17 cellular contexts compared by ENCODE assay signal in the genomic region with DNA sequence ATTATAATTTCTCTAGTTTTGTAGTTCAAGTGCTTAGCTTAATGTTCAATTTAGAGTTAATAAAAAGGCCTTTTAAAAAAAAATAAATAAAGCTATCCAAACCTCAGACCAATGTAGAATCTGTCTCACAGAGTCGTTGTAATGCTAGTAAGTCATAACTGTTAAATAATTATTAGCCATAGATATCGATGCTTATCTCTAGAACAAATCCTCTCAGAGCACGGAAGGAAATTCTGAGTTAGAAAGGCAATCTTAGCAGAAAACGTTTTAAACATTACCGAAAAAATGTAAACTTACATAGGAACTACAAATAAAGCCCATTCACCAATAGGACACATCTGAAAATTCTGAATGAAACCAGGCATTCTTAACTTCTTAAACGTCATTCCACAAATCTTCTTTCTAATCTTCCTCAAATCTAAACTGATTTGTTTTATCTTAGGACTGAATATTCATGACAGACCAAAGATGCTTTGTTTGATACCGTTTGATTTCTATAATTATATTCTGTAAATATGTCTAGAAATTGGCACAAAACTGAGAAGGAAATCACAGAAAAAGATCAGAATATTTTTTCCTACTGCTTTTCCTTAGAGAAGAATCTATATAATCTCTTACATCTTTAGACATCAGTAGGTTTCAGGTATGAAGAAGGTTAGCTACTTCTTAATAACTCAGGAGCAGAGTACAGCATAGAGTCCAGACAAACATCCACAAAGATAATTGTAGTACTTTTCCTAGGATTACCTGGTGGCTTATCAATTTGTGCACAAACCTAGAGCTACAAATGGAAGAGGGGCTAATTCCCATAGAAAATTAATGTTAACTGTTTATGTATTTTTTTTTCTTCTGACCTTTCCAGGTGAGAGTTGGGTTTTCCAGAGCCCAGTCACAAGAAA.
DNase-seq lines count a peak whose midpoint lies in the region; ATAC-seq, FAIRE-seq and TF ChIP-seq lines count a peak whose summit lies in the region.
"Had no signal": no experiment of that assay in that cellular context is flagged by ENCODE, and none has a peak within 500 bp of the region (broad histone marks: within the 10 kb centered on the region; RNA-seq: fewer than 3 reads in every experiment).

No MANE protein-coding gene starts in this region.

- WGBS in A549 (ENCODE audit: missing lambda C conversion rate) = 2% methylated on average over 7 of the region's 7 CpGs
- 28% methylated on average over 7 of the region's 7 CpGs for WGBS in HepG2 (ENCODE audit: low lambda C conversion rate)

- H3K79me2 ChIP-seq in HepG2 (ENCODE audit: insufficient read depth, low read length) = no peaks in the 10 kb centered on the region

- POLR2A ChIA-PET in A549 (lab: Yijun Ruan, JAX) (interaction anchor here (0.5 to 1.9 kb wide), 10 partner anchors 14 to 288 kb away, joined by 3 to 15 read pairs (median 5); a partner anchor contains a TSS), HepG2 (lab: Yijun Ruan, JAX) (interaction anchor here (0.9 to 1.6 kb wide), 17 partner anchors 10 to 496 kb away, joined by 3 to 38 read pairs (median 4); no protein-coding TSS in a partner anchor)

- ATAC-seq in A549 (peak; percentile 36 to 52; a peak in 5 of 6 replicates), HepG2 (peak; percentile 64), GM19467 (IDR thresholded peaks at IDR 0.05; ENCODE audit: unreplicated experiment) (no peak), HG02938 (IDR thresholded peaks at IDR 0.05; ENCODE audit: unreplicated experiment) (no peak)

- TF ChIP-seq EP300 in A549 (IDR thresholded peaks at IDR 0.05) (no peak), HepG2 (IDR thresholded peaks at IDR 0.05; ENCODE audit: low read depth in 2 of 2, low read length in 2 of 2) (no peak), HepG2 (CRISPR knock-in tag; IDR thresholded peaks at IDR 0.05; ENCODE audit: borderline replicate concordance) (no peak)

- intact Hi-C loops in HepG2 (cut with micrococcal nuclease; ENCODE audit: unreplicated experiment) = loop anchor here (1.0 kb wide), 1 partner anchor 30 kb away; no protein-coding TSS in a partner anchor
- intact Hi-C loops in vagina (cut with DNase I) = no loop called here

- TSS peak; percentile 89 for BruUV-seq in HepG2 (replicated peaks; lab: Mats Ljungman, UMichigan)

- DNase-seq in A549 (ENCODE audit: low read depth in 1 of 2, low spot score in 1 of 2) (no peak), HT-29 (ENCODE audit: low spot score) (peak; percentile 66), HepG2 (ENCODE audit: low spot score) (no peak), vagina (ENCODE audit: extremely low spot score in 2 of 2) (no peak), NCI-H2227 (lab: John Stamatoyannopoulos, UW; ENCODE audit: unreplicated experiment) (no peak)
- DNase-seq: CD4-positive, alpha-beta T cell; GDM1; KBM-7; NCI-H1436; NCI-H2029; NCI-H524 had no signal

- H3K9ac ChIP-seq in HepG2 (ENCODE audit: insufficient read depth, low read depth, low read length) = peak overlapping the region; percentile 75

- no peak overlapping the region for H2AFZ ChIP-seq in HepG2 (ENCODE audit: low read length)

- TF ChIP-seq POLR2A in A549 (IDR thresholded peaks at IDR 0.05; ENCODE audit: low read length) (no peak), HepG2 (IDR thresholded peaks at IDR 0.05; ENCODE audit: insufficient read depth in 1 of 2, low read depth in 2 of 2, low read length in 2 of 2) (no peak), vagina (IDR thresholded peaks at IDR 0.05) (no peak)

- TF ChIP-seq CTCF in A549 (IDR thresholded peaks at IDR 0.05) (no peak), VCaP (conservative IDR thresholded peaks at IDR 0.05) (no peak), HepG2 (CRISPR knock-in tag; IDR thresholded peaks at IDR 0.05) (no peak), vagina (IDR thresholded peaks at IDR 0.05) (no peak)

- no peak for TF ChIP-seq RAD21 in A549 (conservative IDR thresholded peaks at IDR 0.05 in 1 of 2, IDR thresholded peaks at IDR 0.05 in 1 of 2)
- no peak for TF ChIP-seq RAD21 in HepG2 (CRISPR knock-in tag; IDR thresholded peaks at IDR 0.05)

- H3K4me1 ChIP-seq in A549 = peaks cover 64% of the 10 kb centered on the region
- H3K4me1 ChIP-seq in HepG2 (ENCODE audit: insufficient read depth, low read length) = peaks cover 70% of the 10 kb centered on the region
- no peaks in the 10 kb centered on the region for H3K4me1 ChIP-seq in vagina

- H3K4me3 ChIP-seq in A549 (peak overlapping the region; percentile 24; the same call in 2 of the 3 replicates), HepG2 (replicated peaks in 1 of 3; ENCODE audit: insufficient read depth in 1 of 3, low read depth in 2 of 3, low read length in 3 of 3) (peak overlapping the region in 1 of 3 experiments; percentile 38; a peak in 2 of 6 replicates), vagina (no peak overlapping the region)

- in situ Hi-C loops in HepG2 (cut with HindIII; ENCODE audit: extremely low pct_ligation_motif_present, low pct_unique_long_range_greater_than_20kb) = no loop called here

- H3K27me3 ChIP-seq in HepG2 (ENCODE audit: control insufficient read depth in 1 of 2, insufficient read depth in 2 of 2, low read length in 2 of 2) = no peaks in the 10 kb centered on the region
- no peaks in the 10 kb centered on the region for H3K27me3 ChIP-seq in vagina

- CTCF ChIA-PET in A549 (lab: Yijun Ruan, JAX) = interaction anchor here (0.7 to 2.0 kb wide), 7 partner anchors 11 to 333 kb away, joined by 3 to 5 read pairs (median 3); no protein-coding TSS in a partner anchor
- CTCF ChIA-PET in HepG2 (lab: Yijun Ruan, JAX; ENCODE audit: low intra/inter-chr PET ratio, low total read pairs) = no interaction called here

- H3K27ac ChIP-seq in A549 (peak overlapping the region; percentile 99 to 100), VCaP (peak overlapping the region; percentile 58), HepG2 (ENCODE audit: extremely low read length, insufficient read depth, low read length) (peak overlapping the region; percentile 87), vagina (no peak overlapping the region)

- H3K9me3 ChIP-seq in A549 = peaks cover 7% of the 10 kb centered on the region; the same call in 1 of the 3 replicates
- H3K9me3 ChIP-seq in HepG2 (ENCODE audit: low read length) = no peaks in the 10 kb centered on the region
- H3K9me3 ChIP-seq in vagina = no peaks in the 10 kb centered on the region

- H3K4me2 ChIP-seq in A549 (peak overlapping the region; percentile 72), HepG2 (ENCODE audit: low read depth, low read length) (peak overlapping the region; percentile 70)

- FAIRE-seq in A549 (lab: Jason Lieb, UNC) (no peak), HepG2 (lab: Jason Lieb, UNC) (no peak)
- FAIRE-seq: D721Med, GM12891, H54 had no signal

- no peaks in the 10 kb centered on the region for H4K20me1 ChIP-seq in HepG2 (ENCODE audit: insufficient read depth, low read length)

- H3K36me3 ChIP-seq in HepG2 (replicated peaks in 1 of 2; ENCODE audit: control insufficient read depth in 1 of 2, insufficient read depth in 2 of 2, low read length in 2 of 2) (no peaks in the 10 kb centered on the region), vagina (no peaks in the 10 kb centered on the region)

TF ChIP-seq in A549, 52 proteins besides CTCF, POLR2A, EP300 and RAD21 (continues in another document):
- TF ChIP-seq, protein P1, sequence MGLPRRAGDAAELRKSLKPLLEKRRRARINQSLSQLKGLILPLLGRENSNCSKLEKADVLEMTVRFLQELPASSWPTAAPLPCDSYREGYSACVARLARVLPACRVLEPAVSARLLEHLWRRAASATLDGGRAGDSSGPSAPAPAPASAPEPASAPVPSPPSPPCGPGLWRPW (IDR thresholded peaks at IDR 0.05) = no peak
- TF ChIP-seq KDM5A (IDR thresholded peaks at IDR 0.05) (no peak), MYC (IDR thresholded peaks at IDR 0.05; ENCODE audit: borderline replicate concordance, low read length) (no peak), RARB (CRISPR knock-in tag; IDR thresholded peaks at IDR 0.05) (no peak), RCOR1 (IDR thresholded peaks at IDR 0.05; ENCODE audit: low read depth, low read length) (no peak), HDAC2 (IDR thresholded peaks at IDR 0.05) (no peak), NR3C1 (IDR thresholded peaks at IDR 0.05) (no peak), POLR2AphosphoS2 (conservative IDR thresholded peaks at IDR 0.05; ENCODE audit: low read length) (no peak), TP53 (CRISPR knock-in tag; IDR thresholded peaks at IDR 0.05) (no peak), NFE2L2 (conservative IDR thresholded peaks at IDR 0.05; ENCODE audit: low read length) (no peak)
- TF ChIP-seq, protein P2, sequence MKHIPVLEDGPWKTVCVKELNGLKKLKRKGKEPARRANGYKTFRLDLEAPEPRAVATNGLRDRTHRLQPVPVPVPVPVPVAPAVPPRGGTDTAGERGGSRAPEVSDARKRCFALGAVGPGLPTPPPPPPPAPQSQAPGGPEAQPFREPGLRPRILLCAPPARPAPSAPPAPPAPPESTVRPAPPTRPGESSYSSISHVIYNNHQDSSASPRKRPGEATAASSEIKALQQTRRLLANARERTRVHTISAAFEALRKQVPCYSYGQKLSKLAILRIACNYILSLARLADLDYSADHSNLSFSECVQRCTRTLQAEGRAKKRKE (CRISPR knock-in tag; IDR thresholded peaks at IDR 0.05; ENCODE audit: low read depth) = 0 out of 2 replicates have a peak, but pooled peaks have one; percentile 5

TF ChIP-seq in HepG2, 621 proteins besides CTCF, POLR2A, EP300 and RAD21:
- TF ChIP-seq CHD4 (IDR thresholded peaks at IDR 0.05; ENCODE audit: borderline replicate concordance, low read length) (peak; percentile 23; the same call in 1 of the 2 replicates), RFX1 (IDR thresholded peaks at IDR 0.05) (no peak), NCOA2 (CRISPR knock-in tag; IDR thresholded peaks at IDR 0.05) (no peak), RBFOX2 (IDR thresholded peaks at IDR 0.05; ENCODE audit: low read depth, low read length) (0 out of 2 replicates have a peak, but pooled peaks have one; percentile 34)

Comparison
In these comparisons a context has a peak if more than half of its experiments do, and no peak if none do; other contexts are left out.
1. ATAC-seq: peak in A549 (2 of 2) and HepG2 (single experiment); none in GM19467 (single experiment) and HG02938 (single experiment).